ENCODE assay signal across 28 cellular contexts in the genomic region with DNA sequence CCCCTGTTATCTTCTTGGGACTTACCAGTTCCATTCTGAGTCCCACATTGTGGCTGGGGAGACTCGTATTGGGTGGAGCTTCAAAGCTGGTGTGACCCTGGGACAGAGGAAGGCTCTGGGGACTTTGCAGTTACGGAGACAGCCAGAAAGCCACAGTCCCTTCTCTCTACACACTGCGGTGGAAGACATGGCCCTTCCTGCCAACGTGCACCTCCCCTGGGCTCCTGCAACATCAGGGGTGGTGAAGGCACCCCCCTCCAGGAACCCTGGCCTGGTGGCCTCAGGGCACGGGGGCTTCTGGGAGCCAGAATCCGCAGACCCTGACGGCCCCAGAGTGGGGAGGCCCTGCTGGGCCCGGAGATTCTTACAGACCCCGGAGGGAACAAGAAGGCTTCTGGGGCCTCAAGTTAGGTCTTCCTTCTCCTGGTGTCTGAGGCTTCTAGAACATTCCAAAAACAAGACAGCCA.
DNase-seq lines count a peak whose midpoint lies in the region; ATAC-seq, FAIRE-seq and TF ChIP-seq lines count a peak whose summit lies in the region.
"Had no signal": no experiment of that assay in that cellular context is flagged by ENCODE, and none has a peak within 500 bp of the region (broad histone marks: within the 10 kb centered on the region; RNA-seq: fewer than 3 reads in every experiment).

No MANE protein-coding gene starts in this region.

- no peak for TF ChIP-seq CTCF in activated CD8-positive, alpha-beta T cell treated with anti-CD3 and anti-CD28 coated beads for 36 hours (IDR thresholded peaks at IDR 0.05)
- no peak for TF ChIP-seq CTCF in GM20000 (IDR thresholded peaks at IDR 0.05; ENCODE audit: extremely low read depth, missing control alignments)
- TF ChIP-seq CTCF in GM12878 (IDR thresholded peaks at IDR 0.05 in 2 of 3, conservative IDR thresholded peaks at IDR 0.05 in 1 of 3; ENCODE audit: control insufficient read depth in 2 of 3, extremely low read depth in 1 of 3, insufficient read depth in 1 of 3, low read depth in 3 of 3, low read length in 3 of 3): no peak
- no peak for TF ChIP-seq CTCF in psoas muscle (IDR thresholded peaks at IDR 0.05)
- TF ChIP-seq CTCF in tibial nerve (IDR thresholded peaks at IDR 0.05): no peak

- ATAC-seq in activated CD8-positive, alpha-beta T cell treated with anti-CD3 and anti-CD28 coated beads, Interleukin-2, amount 10 ng/mL, durations not matched to agents 7 days and 5 days: peak; percentile 27
- no peak for ATAC-seq in activated CD8-positive, alpha-beta T cell treated with anti-CD3 and anti-CD28 coated beads for 36 hours
- ATAC-seq in GM12878 (peak; percentile 62), psoas muscle (no peak), left lobe of liver (no peak)
- ATAC-seq: activated CD4-positive, alpha-beta T cell treated with anti-CD3 and anti-CD28 coated beads for 36 hours; CD8-positive, alpha-beta T cell; upper lobe of right lung had no signal

- 4% methylated on average over 9 of the region's 9 CpGs for WGBS in GM12878 (ENCODE audit: insufficient coverage, insufficient replicate concordance, low lambda C conversion rate, missing lambda C conversion rate)
- 86 to 92% (median 91%) methylated on average over 9 of the region's 9 CpGs for WGBS in psoas muscle, 3 donors
- WGBS in tibial nerve, 2 donors: 87 to 97% methylated on average over 5 to 9 of the region's 9 CpGs

- POLR2A ChIA-PET in activated CD8-positive, alpha-beta T cell treated with anti-CD3 and anti-CD28 coated beads, Interleukin-2, amount 10 ng/mL, durations not matched to agents 7 days and 5 days (lab: Charles Lee): no interaction called here
- POLR2A ChIA-PET in activated CD8-positive, alpha-beta T cell treated with anti-CD3 and anti-CD28 coated beads for 36 hours (lab: Charles Lee): interaction anchor here (1.0 kb wide), 1 partner anchor 21 kb away, joined by 4 read pairs; no protein-coding TSS in a partner anchor
- POLR2A ChIA-PET in GM12878 (lab: Charles Lee): interaction anchor here (0.6 kb wide), 1 partner anchor 1505 kb away, joined by 3 read pairs; no protein-coding TSS in a partner anchor

- peaks cover 7% of the 10 kb centered on the region for H3K36me3 Mint-ChIP-seq in activated CD8-positive, alpha-beta T cell treated with anti-CD3 and anti-CD28 coated beads, Interleukin-2, amount 10 ng/mL, durations not matched to agents 7 days and 5 days (ENCODE audit: low read depth)
- H3K36me3 Mint-ChIP-seq in activated CD8-positive, alpha-beta T cell treated with anti-CD3 and anti-CD28 coated beads for 36 hours (ENCODE audit: low read depth): no peaks in the 10 kb centered on the region
- H3K36me3 Mint-ChIP-seq: CD8-positive, alpha-beta T cell; mesothelial cell of epicardium had no signal

- in situ Hi-C loops in GM12878 (cut with MboI): no loop called here

- H3K27me3 Mint-ChIP-seq in activated CD8-positive, alpha-beta T cell treated with anti-CD3 and anti-CD28 coated beads, Interleukin-2, amount 10 ng/mL, durations not matched to agents 7 days and 5 days (ENCODE audit: low read depth): no peaks in the 10 kb centered on the region
- peaks cover 2% of the 10 kb centered on the region for H3K27me3 Mint-ChIP-seq in activated CD8-positive, alpha-beta T cell treated with anti-CD3 and anti-CD28 coated beads for 36 hours

- peaks cover 5% of the 10 kb centered on the region for H3K9me3 Mint-ChIP-seq in activated CD8-positive, alpha-beta T cell treated with anti-CD3 and anti-CD28 coated beads, Interleukin-2, amount 10 ng/mL, durations not matched to agents 7 days and 5 days (ENCODE audit: insufficient read depth)
- no peaks in the 10 kb centered on the region for H3K9me3 Mint-ChIP-seq in activated CD8-positive, alpha-beta T cell treated with anti-CD3 and anti-CD28 coated beads for 36 hours

- H3K27ac ChIP-seq in GM12878 (ENCODE audit: control insufficient read depth, insufficient read depth) (peak overlapping the region; percentile 55), psoas muscle (no peak overlapping the region), tibial nerve (no peak overlapping the region)
- H3K27ac ChIP-seq: HL-60, upper lobe of right lung had no signal

- no peak for TF ChIP-seq EP300 in GM12878 (IDR thresholded peaks at IDR 0.05; ENCODE audit: borderline replicate concordance in 1 of 2, control insufficient read depth in 1 of 2, low read depth in 2 of 2, low read length in 2 of 2)
- no peak for TF ChIP-seq EP300 in tibial nerve (IDR thresholded peaks at IDR 0.05)

- H3K9me3 ChIP-seq in GM12878 (replicated peaks; ENCODE audit: control insufficient read depth, insufficient read depth, low read length) (peaks cover 4% of the 10 kb centered on the region; the same call in 1 of the 3 replicates), psoas muscle (no peaks in the 10 kb centered on the region), tibial nerve (peaks cover 0 to 10% (median 0%) of the 10 kb centered on the region in 4 donors)
- H3K9me3 ChIP-seq: upper lobe of right lung had no signal

- no peak for FAIRE-seq in GM12878 (lab: Jason Lieb, UNC)

- peak overlapping the region; percentile 61 for H2AFZ ChIP-seq in GM12878 (ENCODE audit: control insufficient read depth, low read depth, low read length)

- TF ChIP-seq RAD21 in GM12878 (IDR thresholded peaks at IDR 0.05; ENCODE audit: insufficient read depth, low read depth, low read length): no peak

- RAD21 ChIA-PET in GM12878 (lab: Charles Lee; ENCODE audit: unreplicated experiment): no interaction called here

- SMC1A ChIA-PET in GM12878 (lab: Charles Lee; ENCODE audit: uncharacterized antibody, unreplicated experiment): no interaction called here

- H3K4me1 ChIP-seq in GM12878 (ENCODE audit: control insufficient read depth, insufficient read depth, low read length): peaks cover 32% of the 10 kb centered on the region
- no peaks in the 10 kb centered on the region for H3K4me1 ChIP-seq in psoas muscle
- peaks cover 0 to 15% (median under 1%) of the 10 kb centered on the region in 4 donors for H3K4me1 ChIP-seq in tibial nerve
- H3K4me1 ChIP-seq: upper lobe of right lung had no signal

- H3K4me2 ChIP-seq in GM12878 (ENCODE audit: control insufficient read depth, insufficient read depth): peak overlapping the region; percentile 72

- H3K27me3 ChIP-seq in GM12878 (replicated peaks in 1 of 2; ENCODE audit: control insufficient read depth in 2 of 2, insufficient read depth in 2 of 2, low read length in 1 of 2): no peaks in the 10 kb centered on the region
- H3K27me3 ChIP-seq in psoas muscle (ENCODE audit: insufficient read depth in 3 of 3, low read length in 2 of 3): peaks cover 0 to 23% (median 6%) of the 10 kb centered on the region in 3 donors
- peaks cover 0 to 5% of the 10 kb centered on the region in 2 donors for H3K27me3 ChIP-seq in tibial nerve
- H3K27me3 ChIP-seq: upper lobe of right lung had no signal

- H3K4me1 Mint-ChIP-seq in activated CD8-positive, alpha-beta T cell treated with anti-CD3 and anti-CD28 coated beads, Interleukin-2, amount 10 ng/mL, durations not matched to agents 7 days and 5 days (ENCODE audit: low read depth): peaks cover 54% of the 10 kb centered on the region
- H3K4me1 Mint-ChIP-seq in activated CD8-positive, alpha-beta T cell treated with anti-CD3 and anti-CD28 coated beads for 36 hours (ENCODE audit: low read depth): no peaks in the 10 kb centered on the region
- H3K4me1 Mint-ChIP-seq: activated CD4-positive, alpha-beta T cell treated with anti-CD3 and anti-CD28 coated beads for 36 hours; central memory CD8-positive, alpha-beta T cell had no signal

- CTCF ChIA-PET in activated CD8-positive, alpha-beta T cell treated with anti-CD3 and anti-CD28 coated beads, Interleukin-2, amount 10 ng/mL, durations not matched to agents 7 days and 5 days (lab: Charles Lee): interaction anchor here (1.8 kb wide), 1 partner anchor 12 kb away, joined by 6 read pairs; no protein-coding TSS in a partner anchor
- CTCF ChIA-PET in activated CD8-positive, alpha-beta T cell treated with anti-CD3 and anti-CD28 coated beads for 36 hours (lab: Charles Lee): no interaction called here
- CTCF ChIA-PET in GM12878 (lab: Yijun Ruan, JAX): no interaction called here

- no peak overlapping the region for H3K4me3 Mint-ChIP-seq in activated CD8-positive, alpha-beta T cell treated with anti-CD3 and anti-CD28 coated beads, Interleukin-2, amount 10 ng/mL, durations not matched to agents 7 days and 5 days
- no peak overlapping the region for H3K4me3 Mint-ChIP-seq in activated CD8-positive, alpha-beta T cell treated with anti-CD3 and anti-CD28 coated beads for 36 hours
- H3K4me3 Mint-ChIP-seq: activated CD4-positive, alpha-beta T cell treated with anti-CD3 and anti-CD28 coated beads for 36 hours; CD8-positive, alpha-beta T cell; central memory CD8-positive, alpha-beta T cell; endodermal cell; H9; mesothelial cell of epicardium had no signal

- TF ChIP-seq POLR2A in GM12878 (IDR thresholded peaks at IDR 0.05; ENCODE audit: low read depth, low read length): no peak
- no peak for TF ChIP-seq POLR2A in tibial nerve (IDR thresholded peaks at IDR 0.05)

- no peaks in the 10 kb centered on the region for H4K20me1 ChIP-seq in GM12878 (ENCODE audit: control insufficient read depth, insufficient read depth)

- intact Hi-C loops in activated CD8-positive, alpha-beta T cell treated with anti-CD3 and anti-CD28 coated beads for 36 hours (cut with micrococcal nuclease): no loop called here
- intact Hi-C loops in GM12878 (cut with micrococcal nuclease; ENCODE audit: unreplicated experiment) (no loop called here), psoas muscle (cut with DNase I) (no loop called here)

- H3K27ac Mint-ChIP-seq in activated CD8-positive, alpha-beta T cell treated with anti-CD3 and anti-CD28 coated beads, Interleukin-2, amount 10 ng/mL, durations not matched to agents 7 days and 5 days: peak overlapping the region; percentile 83
- no peak overlapping the region for H3K27ac Mint-ChIP-seq in activated CD8-positive, alpha-beta T cell treated with anti-CD3 and anti-CD28 coated beads for 36 hours
- H3K27ac Mint-ChIP-seq: activated CD4-positive, alpha-beta T cell treated with anti-CD3 and anti-CD28 coated beads for 36 hours; CD8-positive, alpha-beta T cell; endodermal cell; mesothelial cell of epicardium had no signal

- H3K9ac ChIP-seq in GM12878 (ENCODE audit: control insufficient read depth, insufficient read depth, low read length): no peak overlapping the region

- H3K36me3 ChIP-seq in GM12878 (ENCODE audit: control insufficient read depth in 2 of 2, insufficient read depth in 2 of 2, low read length in 1 of 2): no peaks in the 10 kb centered on the region
- H3K36me3 ChIP-seq in psoas muscle (ENCODE audit: insufficient read depth in 1 of 2, low read depth in 1 of 2): no peaks in the 10 kb centered on the region
- H3K36me3 ChIP-seq in tibial nerve: no peaks in the 10 kb centered on the region
- H3K36me3 ChIP-seq: upper lobe of right lung had no signal

- H3K79me2 ChIP-seq in GM12878 (ENCODE audit: control insufficient read depth, insufficient read depth, low read length): no peaks in the 10 kb centered on the region

- H3K4me3 ChIP-seq in GM12878: no peak overlapping the region
- no peak overlapping the region for H3K4me3 ChIP-seq in psoas muscle
- H3K4me3 ChIP-seq in tibial nerve: no peak overlapping the region
- H3K4me3 ChIP-seq: upper lobe of right lung had no signal

- BruUV-seq in GM12878 (replicated peaks; lab: Mats Ljungman, UMichigan): no TSS peak

- DNase-seq in activated CD8-positive, alpha-beta T cell treated with anti-CD3 and anti-CD28 coated beads, Interleukin-2, amount 10 ng/mL, durations not matched to agents 7 days and 5 days: no peak
- no peak for DNase-seq in activated CD8-positive, alpha-beta T cell treated with anti-CD3 and anti-CD28 coated beads for 36 hours
- DNase-seq in GM20000 (ENCODE audit: low spot score) (peak; percentile 48), GM12878 (ENCODE audit: low read depth, low spot score) (no peak), psoas muscle (peak; percentile 3 to 31), putamen (ENCODE audit: low spot score) (no peak), left lobe of liver (ENCODE audit: low spot score) (no peak), tibial nerve (ENCODE audit: low spot score in 2 of 2) (no peak)
- DNase-seq: activated CD4-positive, alpha-beta T cell treated with anti-CD3 and anti-CD28 coated beads for 36 hours; activated T-cell treated with anti-CD3 and anti-CD28 coated beads, Interleukin-2, amount 50 U/mL, for 48 hours; AML-193; CD8-positive, alpha-beta T cell; dermis blood vessel endothelial cell; endodermal cell; H9; Kasumi-1; naive B cell; NCI-H1417 treated with DMSO at 0.1 percent for 48 hours; NCI-H2029 treated with DMSO at 0.1 percent for 48 hours; NCI-H2227 treated with DMSO at 0.1 percent for 48 hours; NCI-H526 treated with DMSO at 0.1 percent for 48 hours; stimulated activated CD4-positive, alpha-beta T cell treated with anti-CD3 and anti-CD28 coated beads, Interleukin-4, amount 100 ng/mL, for 24 hours; substantia nigra; T-helper 9 cell; upper lobe of right lung had no signal

Comparison
In these comparisons a context has a peak if more than half of its experiments do, and no peak if none do; other contexts are left out.
1. ATAC-seq: peak in activated CD8-positive, alpha-beta T cell treated with anti-CD3 and anti-CD28 coated beads, Interleukin-2, amount 10 ng/mL, durations not matched to agents 7 days and 5 days (single experiment) and GM12878 (single experiment); none in activated CD8-positive, alpha-beta T cell treated with anti-CD3 and anti-CD28 coated beads for 36 hours (single experiment), psoas muscle (0 of 4) and left lobe of liver (single experiment).
2. DNase-seq: peak in GM20000 (single experiment) and psoas muscle (2 of 2); none in activated CD8-positive, alpha-beta T cell treated with anti-CD3 and anti-CD28 coated beads, Interleukin-2, amount 10 ng/mL, durations not matched to agents 7 days and 5 days (single experiment), activated CD8-positive, alpha-beta T cell treated with anti-CD3 and anti-CD28 coated beads for 36 hours (single experiment), GM12878 (single experiment), putamen (single experiment), left lobe of liver (single experiment) and tibial nerve (0 of 2).